8 cellular contexts compared by ENCODE assay signal in genomic region chr12:42145552-42146215, GRCh38. TPM values are rescaled to one million over a fixed set of nuclear protein-coding genes. Genes with fewer than 3 reads are reported as not detected.
DNase-seq lines count a peak whose midpoint lies in the region; ATAC-seq, FAIRE-seq and TF ChIP-seq lines count a peak whose summit lies in the region.

No MANE protein-coding gene starts in this region.

- H3K36me3 ChIP-seq in Karpas-422 (ENCODE audit: insufficient read depth, low read length) (no peaks in the 10 kb centered on the region), bronchial epithelial cell (ENCODE audit: control insufficient read depth, insufficient read depth, low read length) (no peaks in the 10 kb centered on the region)

- H3K27me3 Mint-ChIP-seq in natural killer cell (ENCODE audit: low read depth in 2 of 2) = no peaks in the 10 kb centered on the region

- FAIRE-seq in bronchial epithelial cell (lab: Jason Lieb, UNC) = no peak

- H3K4me2 ChIP-seq in Karpas-422 (ENCODE audit: low read depth, low read length, poor library complexity, severe bottlenecking) = peak overlapping the region; percentile 82

- H3K9me3 Mint-ChIP-seq in natural killer cell = no peaks in the 10 kb centered on the region

- peaks cover 61% of the 10 kb centered on the region for H3K4me1 ChIP-seq in Karpas-422 (ENCODE audit: low read length)

- H3K4me3 Mint-ChIP-seq in natural killer cell = peak overlapping the region; percentile 92

- H3K4me3 ChIP-seq in Karpas-422 (ENCODE audit: low read length) = peak overlapping the region; percentile 81
- H3K4me3 ChIP-seq in bronchial epithelial cell (ENCODE audit: low read depth, low read length) = no peak overlapping the region

- peaks cover 35% of the 10 kb centered on the region for H3K79me2 ChIP-seq in Karpas-422 (ENCODE audit: low read length)

- no peaks in the 10 kb centered on the region for H3K9me3 ChIP-seq in Karpas-422 (ENCODE audit: low read length)

- DNase-seq in DMS53 (lab: John Stamatoyannopoulos, UW) (peak; percentile 64), Karpas-422 (peak; percentile 73), bronchial epithelial cell (ENCODE audit: low read depth) (peak; percentile 28), natural killer cell (no peak), medulla oblongata (ENCODE audit: extremely low spot score) (no peak), NCI-H187 (lab: John Stamatoyannopoulos, UW) (no peak)

- peak overlapping the region; percentile 19; the same call in 1 of the 2 replicates for H2AFZ ChIP-seq in Karpas-422 (ENCODE audit: low read length)

- H3K27ac Mint-ChIP-seq in natural killer cell = peak overlapping the region; percentile 83 to 85

- peak overlapping the region; percentile 79 for H3K9ac ChIP-seq in Karpas-422 (ENCODE audit: low read length)

- no peaks in the 10 kb centered on the region for H3K36me3 Mint-ChIP-seq in natural killer cell

- H4K20me1 ChIP-seq in Karpas-422 (ENCODE audit: insufficient read depth, low read depth, low read length) = no peaks in the 10 kb centered on the region; the same call in 1 of the 2 replicates

- intact Hi-C loops in natural killer cell (cut with micrococcal nuclease) = loop anchor here (2.0 kb wide), 1 partner anchor 47 kb away; no protein-coding TSS in a partner anchor

- peaks cover 27 to 36% of the 10 kb centered on the region in 2 donors for H3K4me1 Mint-ChIP-seq in natural killer cell

- H3K27me3 ChIP-seq in Karpas-422 (ENCODE audit: low read length) = no peaks in the 10 kb centered on the region
- no peaks in the 10 kb centered on the region for H3K27me3 ChIP-seq in bronchial epithelial cell (ENCODE audit: control insufficient read depth, insufficient read depth, low read length)

- ATAC-seq in natural killer cell (no peak), GM18907 (IDR thresholded peaks at IDR 0.05; ENCODE audit: unreplicated experiment) (no peak), HG03097 (IDR thresholded peaks at IDR 0.05; ENCODE audit: low FRiP score, unreplicated experiment) (no peak)

- no peaks in the 10 kb centered on the region for H3K9me2 ChIP-seq in Karpas-422 (replicated peaks; ENCODE audit: insufficient read depth, low read length)

- TF ChIP-seq CTCF in bronchial epithelial cell (IDR thresholded peaks at IDR 0.05; ENCODE audit: insufficient read depth, low read length, severe bottlenecking) (no peak), natural killer cell (IDR thresholded peaks at IDR 0.05) (no peak)

- H3K27ac ChIP-seq in Karpas-422 (ENCODE audit: low read length) = peak overlapping the region; percentile 80

RNA-seq across cellular contexts. Expression of gene GXYLT1, which starts 1.0 kb away (rescaled TPM):
- 17.1 and 25.9 TPM in 2 replicates for total RNA-seq in Karpas-422 (2014; rRNA removed; shearing (Covaris generic); ENCODE audit: low replicate concordance)
- total RNA-seq in bronchial epithelial cell (8.3 and 9.2 TPM in 2 replicates), natural killer cell (10 to 100 TPM; 12.3 to 13.0 (median 12.7) TPM)

Comparison
In these comparisons a context has a peak if more than half of its experiments do, and no peak if none do; other contexts are left out.
1. DNase-seq: peak in DMS53 (single experiment), Karpas-422 (single experiment) and bronchial epithelial cell (single experiment); none in natural killer cell (single experiment), medulla oblongata (single experiment) and NCI-H187 (0 of 2).